ENCODE assay signal across 26 cellular contexts in genomic region chrX:71450433-71451106, GRCh38.
"Had no signal": no experiment of that assay in that cellular context is flagged by ENCODE, and none has a peak within 500 bp of the region (broad histone marks: within the 10 kb centered on the region; RNA-seq: fewer than 3 reads in every experiment).

No MANE protein-coding gene starts in this region.

- H3K36me3 Mint-ChIP-seq: natural killer cell treated with Interleukin-12 subunit alpha and Interleukin-12 subunit beta and Interleukin-15 and Interleukin-18, amount 100 ng/mL, for 72 hours had no signal

- DNase-seq: activated CD4-positive, alpha-beta memory T cell treated with anti-CD3 and anti-CD28 coated beads for 36 hours; activated CD4-positive, alpha-beta T cell treated with anti-CD3 and anti-CD28 coated beads, Interleukin-2, amount 10 ng/mL, durations not matched to agents 24 days and 14 days; activated CD4-positive, CD25-positive, alpha-beta regulatory T cell treated with anti-CD3 and anti-CD28 coated beads, Interleukin-2, amount 50 U/mL, for 72 hours; activated CD8-positive, alpha-beta memory T cell treated with anti-CD3 and anti-CD28 coated beads, Interleukin-2, amount 50 U/mL, for 4 hours; activated gamma-delta T cell treated with Interleukin-2 at 50 U/mL for 16 hours; activated naive CD4-positive, alpha-beta T cell treated with anti-CD3 and anti-CD28 coated beads, Interleukin-2, amount 50 U/mL, for 16 hours; activated T-cell treated with anti-CD3 and anti-CD28 coated beads, Interleukin-2, amount 50 U/mL, for 24 hours; amniotic stem cell; brain microvascular endothelial cell; dorsolateral prefrontal cortex; effector memory CD4-positive, alpha-beta T cell; foreskin keratinocyte; heart right ventricle; left lung; lower lobe of right lung; mesenchymal stem cell; posterior cingulate gyrus; right cardiac atrium; spleen; stimulated activated naive CD4-positive, alpha-beta T cell; T-cell; tibial artery had no signal

- ATAC-seq: activated T-helper 17 cell treated with anti-CD3 and anti-CD28 coated beads, Interleukin-2, amount 50 U/mL, for 72 hours; esophagus mucosa; foreskin keratinocyte; heart right ventricle; left lung; lower lobe of right lung; natural killer cell treated with Interleukin-12 subunit alpha and Interleukin-12 subunit beta and Interleukin-15 and Interleukin-18, amount 100 ng/mL, for 72 hours; right cardiac atrium; T-cell had no signal

- H3K4me3 Mint-ChIP-seq: activated CD4-positive, alpha-beta memory T cell treated with anti-CD3 and anti-CD28 coated beads for 36 hours; activated CD4-positive, alpha-beta T cell treated with anti-CD3 and anti-CD28 coated beads, Interleukin-2, amount 10 ng/mL, durations not matched to agents 24 days and 14 days; activated T-cell treated with anti-CD3 and anti-CD28 coated beads, Interleukin-2, amount 50 U/mL, for 24 hours; activated T-helper 17 cell treated with anti-CD3 and anti-CD28 coated beads, Interleukin-2, amount 50 U/mL, for 72 hours; natural killer cell treated with Interleukin-12 subunit alpha and Interleukin-12 subunit beta and Interleukin-15 and Interleukin-18, amount 100 ng/mL, for 72 hours; T-cell; T-helper 2 cell treated with Interferon-gamma antibody and Interleukin-4, amounts not matched to agents 5 μg/mL and 100 μg/mL, for 36 hours had no signal

- H3K4me1 Mint-ChIP-seq: activated CD4-positive, alpha-beta T cell treated with anti-CD3 and anti-CD28 coated beads, Interleukin-2, amount 10 ng/mL, durations not matched to agents 24 days and 14 days; activated T-helper 17 cell treated with anti-CD3 and anti-CD28 coated beads, Interleukin-2, amount 50 U/mL, for 72 hours; T-cell had no signal

- H3K9me3 Mint-ChIP-seq: activated CD4-positive, alpha-beta memory T cell treated with anti-CD3 and anti-CD28 coated beads for 36 hours; activated CD4-positive, alpha-beta T cell treated with anti-CD3 and anti-CD28 coated beads, Interleukin-2, amount 10 ng/mL, durations not matched to agents 24 days and 14 days; activated T-cell treated with anti-CD3 and anti-CD28 coated beads, Interleukin-2, amount 50 U/mL, for 24 hours; activated T-helper 17 cell treated with anti-CD3 and anti-CD28 coated beads, Interleukin-2, amount 50 U/mL, for 72 hours; natural killer cell treated with Interleukin-12 subunit alpha and Interleukin-12 subunit beta and Interleukin-15 and Interleukin-18, amount 100 ng/mL, for 72 hours; T-cell; T-helper 2 cell treated with Interferon-gamma antibody and Interleukin-4, amounts not matched to agents 5 μg/mL and 100 μg/mL, for 36 hours had no signal

- H3K27ac Mint-ChIP-seq: activated CD4-positive, alpha-beta memory T cell treated with anti-CD3 and anti-CD28 coated beads for 36 hours; activated CD4-positive, alpha-beta T cell treated with anti-CD3 and anti-CD28 coated beads, Interleukin-2, amount 10 ng/mL, durations not matched to agents 24 days and 14 days; activated T-cell treated with anti-CD3 and anti-CD28 coated beads, Interleukin-2, amount 50 U/mL, for 24 hours; activated T-helper 17 cell treated with anti-CD3 and anti-CD28 coated beads, Interleukin-2, amount 50 U/mL, for 72 hours; natural killer cell treated with Interleukin-12 subunit alpha and Interleukin-12 subunit beta and Interleukin-15 and Interleukin-18, amount 100 ng/mL, for 72 hours; T-cell; T-helper 2 cell treated with Interferon-gamma antibody and Interleukin-4, amounts not matched to agents 5 μg/mL and 100 μg/mL, for 36 hours had no signal

- H3K27me3 Mint-ChIP-seq: activated CD4-positive, alpha-beta memory T cell treated with anti-CD3 and anti-CD28 coated beads for 36 hours; activated CD4-positive, alpha-beta T cell treated with anti-CD3 and anti-CD28 coated beads, Interleukin-2, amount 10 ng/mL, durations not matched to agents 24 days and 14 days; activated T-helper 17 cell treated with anti-CD3 and anti-CD28 coated beads, Interleukin-2, amount 50 U/mL, for 72 hours; natural killer cell treated with Interleukin-12 subunit alpha and Interleukin-12 subunit beta and Interleukin-15 and Interleukin-18, amount 100 ng/mL, for 72 hours; T-cell had no signal
